1 cellular context compared by ENCODE assay signal in the genomic region with DNA sequence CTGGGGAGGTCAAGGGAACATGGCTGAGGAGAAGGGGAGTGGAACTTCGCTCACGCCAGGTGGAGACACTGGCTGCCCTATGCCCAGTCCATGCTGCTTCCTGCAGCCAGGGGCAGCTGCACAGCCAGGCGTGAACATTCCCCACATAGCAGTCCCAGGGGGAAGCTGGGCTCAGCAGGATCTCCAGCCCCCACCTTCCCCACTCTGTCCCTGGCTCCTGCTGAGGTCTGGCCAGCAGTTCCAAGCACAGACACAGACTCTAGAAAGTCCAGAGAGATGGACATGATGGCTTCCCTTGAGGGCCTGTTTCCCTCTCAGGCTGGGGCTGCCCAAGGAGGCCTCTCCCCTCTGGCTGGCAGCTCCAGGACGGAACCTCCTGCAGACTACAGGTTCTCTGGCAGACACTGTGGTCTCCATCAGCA.
TF ChIP-seq lines count a peak whose summit lies in the region.

No MANE protein-coding gene starts in this region.

TF ChIP-seq in endothelial cell of umbilical vein, 7 proteins besides CTCF, POLR2A, EP300 and RAD21:
- no peak for TF ChIP-seq MYC (IDR thresholded peaks at IDR 0.05; ENCODE audit: low read depth, low read length)
- no peak for TF ChIP-seq POLR2AphosphoS5 (IDR thresholded peaks at IDR 0.05; ENCODE audit: insufficient read depth, low read depth, low read length)
- no peak for TF ChIP-seq GATA2 (IDR thresholded peaks at IDR 0.05; ENCODE audit: insufficient read depth, insufficient read length, low read depth, low read length)
- TF ChIP-seq EZH2 (IDR thresholded peaks at IDR 0.05; ENCODE audit: borderline replicate concordance, low read depth, low read length, severe bottlenecking) = no peak
- no peak for TF ChIP-seq FOS (IDR thresholded peaks at IDR 0.05; ENCODE audit: borderline replicate concordance, insufficient read depth, low read length)
- no peak for TF ChIP-seq JUN (IDR thresholded peaks at IDR 0.05; ENCODE audit: borderline replicate concordance, insufficient read depth, insufficient read length, low read depth)
- no peak for TF ChIP-seq MAX (IDR thresholded peaks at IDR 0.05; ENCODE audit: insufficient read depth, insufficient read length)
